ENCODE assay signal across 1 cellular context in the genomic region with DNA sequence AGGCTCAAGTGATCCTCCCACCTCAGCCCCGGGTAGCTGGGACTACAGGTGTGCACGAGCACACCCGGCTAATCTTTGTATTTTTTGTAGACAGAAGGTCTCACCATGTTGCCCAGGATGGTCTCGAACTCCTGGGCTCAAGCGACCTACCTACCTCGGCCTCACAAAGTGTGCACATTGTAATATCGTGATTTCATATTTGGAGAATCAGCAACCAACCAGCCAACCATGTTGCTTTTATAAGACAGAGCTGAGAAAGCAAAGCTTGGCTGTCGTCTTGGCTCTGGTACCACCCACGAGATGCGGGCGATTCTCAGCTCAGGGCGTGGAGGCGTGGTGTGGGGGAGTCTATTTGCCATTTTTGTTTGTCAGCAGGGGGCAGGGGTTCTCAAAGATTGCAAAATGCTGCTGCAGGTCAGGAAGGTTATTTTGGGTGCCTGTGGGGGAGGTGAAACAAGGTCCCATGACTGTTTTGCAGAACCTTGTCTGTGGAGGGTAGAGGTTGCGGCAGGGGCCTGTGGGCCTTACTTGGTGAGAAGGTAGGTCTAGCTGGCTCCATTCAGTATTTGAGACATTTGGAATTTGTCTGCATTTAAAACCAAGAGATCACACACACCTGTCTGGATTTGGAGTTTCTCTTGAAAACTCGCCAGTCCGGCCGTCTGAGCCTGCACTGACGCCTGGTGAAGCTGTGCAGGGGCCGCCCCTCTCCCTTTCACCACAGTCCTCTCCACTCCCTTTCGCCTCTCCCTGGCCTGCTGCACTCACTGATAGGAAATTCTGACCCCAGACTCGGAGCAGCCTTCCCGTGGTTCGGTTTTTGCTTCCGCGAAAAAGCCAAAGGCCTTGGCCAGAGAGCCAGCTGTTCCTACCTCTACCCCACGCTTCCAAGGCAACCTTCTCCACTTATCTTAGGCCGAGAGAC.
TF ChIP-seq lines count a peak whose summit lies in the region.

No MANE protein-coding gene starts in this region.

TF ChIP-seq in K562, 482 proteins besides CTCF, POLR2A, EP300 and RAD21 (continued from another document):
- TF ChIP-seq, protein P1, sequence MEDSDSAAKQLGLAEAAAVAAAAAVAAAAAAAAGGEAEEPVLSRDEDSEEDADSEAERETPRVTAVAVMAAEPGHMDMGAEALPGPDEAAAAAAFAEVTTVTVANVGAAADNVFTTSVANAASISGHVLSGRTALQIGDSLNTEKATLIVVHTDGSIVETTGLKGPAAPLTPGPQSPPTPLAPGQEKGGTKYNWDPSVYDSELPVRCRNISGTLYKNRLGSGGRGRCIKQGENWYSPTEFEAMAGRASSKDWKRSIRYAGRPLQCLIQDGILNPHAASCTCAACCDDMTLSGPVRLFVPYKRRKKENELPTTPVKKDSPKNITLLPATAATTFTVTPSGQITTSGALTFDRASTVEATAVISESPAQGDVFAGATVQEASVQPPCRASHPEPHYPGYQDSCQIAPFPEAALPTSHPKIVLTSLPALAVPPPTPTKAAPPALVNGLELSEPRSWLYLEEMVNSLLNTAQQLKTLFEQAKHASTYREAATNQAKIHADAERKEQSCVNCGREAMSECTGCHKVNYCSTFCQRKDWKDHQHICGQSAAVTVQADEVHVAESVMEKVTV (CRISPR knock-in tag; IDR thresholded peaks at IDR 0.05): no peak
- TF ChIP-seq ZBTB33 (CRISPR knock-in tag; IDR thresholded peaks at IDR 0.05) (0 out of 2 replicates have a peak, but pooled peaks have one; percentile 39), ZNF785 (CRISPR knock-in tag; IDR thresholded peaks at IDR 0.05) (no peak), CTBP1 (IDR thresholded peaks at IDR 0.05; ENCODE audit: borderline replicate concordance) (peak; percentile 27; the same call in 1 of the 2 replicates), SMARCA5 (IDR thresholded peaks at IDR 0.05) (0 out of 2 replicates have a peak, but pooled peaks have one; percentile 21), CREM (IDR thresholded peaks at IDR 0.05; ENCODE audit: low read depth) (no peak), OTX1 (CRISPR knock-in tag; IDR thresholded peaks at IDR 0.05) (0 out of 2 replicates have a peak, but pooled peaks have one; percentile 33), TRIM24 (IDR thresholded peaks at IDR 0.05) (0 out of 4 replicates have a peak, but pooled peaks have one; percentile 15 to 27), RBM22 (IDR thresholded peaks at IDR 0.05; ENCODE audit: low read depth, low read length, poor library complexity, severe bottlenecking) (peak; percentile 70), POLR2AphosphoS2 (IDR thresholded peaks at IDR 0.05; ENCODE audit: low read length) (peak; percentile 60; the same call in 1 of the 2 replicates)
